ENCODE assay signal across 8 cellular contexts in genomic region chr2:25251032-25251460, GRCh38.
DNase-seq lines count a peak whose midpoint lies in the region; TF ChIP-seq lines count a peak whose summit lies in the region.

No MANE protein-coding gene starts in this region.

- TF ChIP-seq CTCF in GM12865 (IDR thresholded peaks at IDR 0.05; ENCODE audit: insufficient read depth, low read depth, low read length, missing control alignments) (no peak), dorsolateral prefrontal cortex (IDR thresholded peaks at IDR 0.05 in 54 of 56, conservative IDR thresholded peaks at IDR 0.05 in 2 of 56; ENCODE audit: low read depth in 1 of 56, partially characterized antibody in 56 of 56) (no peak), neural progenitor cell (IDR thresholded peaks at IDR 0.05) (no peak)

- H3K4me1 ChIP-seq in neural progenitor cell, result peaks cover 26% of the 10 kb centered on the region

- H3K36me3 Mint-ChIP-seq in neural progenitor cell, result peaks cover 33% of the 10 kb centered on the region

- H3K4me2 ChIP-seq in neural progenitor cell, result peak overlapping the region; percentile 78

- no peak overlapping the region for H2AFZ ChIP-seq in neural progenitor cell (replicated peaks)

- H3K4me1 Mint-ChIP-seq in neural progenitor cell, result peaks cover 47% of the 10 kb centered on the region

- peaks cover 46% of the 10 kb centered on the region for H3K79me2 ChIP-seq in neural progenitor cell (ENCODE audit: low read depth)

- H3F3A ChIP-seq in neural progenitor cell (ENCODE audit: low read depth), result peaks cover 21% of the 10 kb centered on the region

- peaks cover 12% of the 10 kb centered on the region for H3K27me3 Mint-ChIP-seq in neural progenitor cell (ENCODE audit: insufficient read depth, low read depth)

- peak overlapping the region; percentile 24 for H3K9ac ChIP-seq in neural progenitor cell

- H4K20me1 ChIP-seq in neural progenitor cell (ENCODE audit: low read depth), result peaks cover 39% of the 10 kb centered on the region

- peak overlapping the region; percentile 74 for H3K4me3 ChIP-seq in GM12865 (ENCODE audit: low read depth, low read length)
- H3K4me3 ChIP-seq in dorsolateral prefrontal cortex, result peak overlapping the region in 46 of 59 donors; percentile 22 to 65 (median 49)
- H3K4me3 ChIP-seq in neural progenitor cell, result peak overlapping the region; percentile 62

- no peaks in the 10 kb centered on the region for H3K9me3 Mint-ChIP-seq in neural progenitor cell

- DNase-seq in GM12865 (ENCODE audit: low read depth) (no peak), OCI-M1 (lab: John Stamatoyannopoulos, UW) (peak; percentile 38), dorsolateral prefrontal cortex (no peak), neural progenitor cell (ENCODE audit: low spot score) (peak; percentile 65), NCI-H2227 (lab: John Stamatoyannopoulos, UW; ENCODE audit: unreplicated experiment) (no peak), NOMO-1 (lab: John Stamatoyannopoulos, UW; ENCODE audit: unreplicated experiment in 2 of 2) (no peak), LoVo (ENCODE audit: low spot score) (no peak)
- no peak for DNase-seq in effector CD4-positive, alpha-beta T cell

- H3K9me3 ChIP-seq in neural progenitor cell (ENCODE audit: low read depth), result no peaks in the 10 kb centered on the region

- H3K27ac ChIP-seq in dorsolateral prefrontal cortex (peak overlapping the region; percentile 1 to 95 (median 84)), neural progenitor cell (peak overlapping the region; percentile 78)

- H3K27me3 ChIP-seq in dorsolateral prefrontal cortex (no peaks in the 10 kb centered on the region), neural progenitor cell (no peaks in the 10 kb centered on the region)

- intact Hi-C loops in dorsolateral prefrontal cortex (cut with DNase I), result no loop called here

- H3K36me3 ChIP-seq in neural progenitor cell, result no peaks in the 10 kb centered on the region

- peak overlapping the region; percentile 92 for H3K4me3 Mint-ChIP-seq in neural progenitor cell

- peak overlapping the region; percentile 85 for H3K27ac Mint-ChIP-seq in neural progenitor cell

Comparison
In these comparisons a context has a peak if more than half of its experiments do, and no peak if none do; other contexts are left out.
1. DNase-seq: peak in OCI-M1 (single experiment) and neural progenitor cell (single experiment); none in GM12865 (single experiment), dorsolateral prefrontal cortex (0 of 10), NCI-H2227 (single experiment), effector CD4-positive, alpha-beta T cell (single experiment), NOMO-1 (0 of 2) and LoVo (single experiment).
2. Peak in every context shown above with its lines, with median percentiles within 50 percentile points of each other: H3K4me3 ChIP-seq.